ENCODE assay signal across 8 cellular contexts in the genomic region with DNA sequence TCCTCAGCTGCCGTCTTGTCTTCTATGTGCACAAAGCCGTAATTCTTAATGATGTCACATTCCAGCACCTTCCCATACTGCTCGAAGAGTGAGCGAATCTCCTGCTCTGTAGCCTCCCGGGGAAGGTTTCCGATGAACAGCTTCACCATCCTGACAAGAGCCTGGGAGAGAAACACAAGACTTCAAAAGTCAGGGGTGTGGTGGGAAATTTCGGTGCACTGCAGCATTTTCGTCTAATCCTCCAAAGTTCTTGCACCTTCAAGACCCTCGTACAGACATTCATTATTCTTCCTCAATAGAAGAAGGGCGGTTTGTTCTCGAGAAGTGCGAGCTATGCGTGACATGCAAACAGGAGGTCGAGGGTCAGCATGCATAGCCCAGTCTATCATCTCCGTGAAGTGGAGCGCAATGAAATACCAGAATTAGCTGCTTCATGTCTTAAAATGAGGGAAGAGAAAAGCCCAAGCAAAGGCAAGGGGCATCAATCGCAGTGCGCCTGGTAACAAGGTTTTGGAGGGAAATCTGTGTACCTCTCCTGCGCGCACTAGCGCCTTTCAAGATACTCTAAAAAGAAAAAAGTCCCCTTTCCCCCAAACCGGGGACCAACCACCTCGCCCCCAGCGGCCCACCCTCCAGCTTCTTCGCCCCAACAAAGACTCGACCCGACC. TPM values are rescaled to one million over a fixed set of nuclear protein-coding genes. Genes with fewer than 3 reads are reported as not detected.
DNase-seq lines count a peak whose midpoint lies in the region; ATAC-seq and TF ChIP-seq lines count a peak whose summit lies in the region.

No MANE protein-coding gene starts in this region.

- H3K27ac ChIP-seq in SJCRH30 = peak overlapping the region; percentile 78

- ATAC-seq in HG03025 (IDR thresholded peaks at IDR 0.05; ENCODE audit: low FRiP score, unreplicated experiment) = no peak

- H3K4me1 ChIP-seq in SJCRH30 = peaks cover 6% of the 10 kb centered on the region; the same call in 1 of the 2 replicates

- peak overlapping the region; percentile 66 for H3K4me3 ChIP-seq in GM12875 (ENCODE audit: low read depth, low read length)
- peak overlapping the region; percentile 71 for H3K4me3 ChIP-seq in SJCRH30
- H3K4me3 ChIP-seq in fibroblast of the aortic adventitia (ENCODE audit: low read depth, low read length) = peak overlapping the region; percentile 82
- H3K4me3 ChIP-seq in retinal pigment epithelial cell (ENCODE audit: low read length) = peak overlapping the region; percentile 77

- DNase-seq in SJCRH30 (no peak), fibroblast of the aortic adventitia (ENCODE audit: low read depth) (peak; percentile 18), retinal pigment epithelial cell (ENCODE audit: low read depth) (no peak), HuH-7.5 (ENCODE audit: low spot score) (no peak), activated gamma-delta T cell (lab: John Stamatoyannopoulos, UW) (no peak)
- DNase-seq in central memory CD4-positive, alpha-beta T cell = no peak

- no peak for TF ChIP-seq CTCF in GM12875 (IDR thresholded peaks at IDR 0.05; ENCODE audit: borderline replicate concordance, insufficient read depth, low read depth, low read length)
- no peak for TF ChIP-seq CTCF in fibroblast of the aortic adventitia (IDR thresholded peaks at IDR 0.05; ENCODE audit: insufficient read depth, low read length)
- no peak for TF ChIP-seq CTCF in retinal pigment epithelial cell (conservative IDR thresholded peaks at IDR 0.05; ENCODE audit: low read depth, low read length)

- H3K36me3 ChIP-seq in SJCRH30 = peaks cover 20% of the 10 kb centered on the region

- H3K27me3 ChIP-seq in SJCRH30 = no peaks in the 10 kb centered on the region

- no peaks in the 10 kb centered on the region for H3K9me3 ChIP-seq in SJCRH30 (replicated peaks)

RNA-seq across cellular contexts. Expression of a gene that starts 0.6 kb away (rescaled TPM):
- total RNA-seq in SJCRH30 (2014; rRNA removed; shearing (Covaris generic)) = 23.7 and 24.7 TPM in 2 replicates
- 7.5 and 23.9 TPM in 2 replicates for total RNA-seq in fibroblast of the aortic adventitia (ENCODE audit: low replicate concordance)

RNA-seq across cellular contexts. Expression of a gene that starts 38.6 kb away (rescaled TPM):
- 154 and 155 TPM in 2 replicates for total RNA-seq in SJCRH30 (2014; rRNA removed; shearing (Covaris generic))
- 34.5 and 73.8 TPM in 2 replicates for total RNA-seq in fibroblast of the aortic adventitia (ENCODE audit: low replicate concordance)

RNA-seq across cellular contexts. Expression of a gene that starts 52.0 kb away (rescaled TPM):
- total RNA-seq in SJCRH30 (2014; rRNA removed; shearing (Covaris generic)) = 4.8 and 8.5 TPM in 2 replicates
- total RNA-seq in fibroblast of the aortic adventitia (ENCODE audit: low replicate concordance) = 0.27 and 4.9 TPM in 2 replicates
